Comparison of ENCODE assay signal across 13 cellular contexts in genomic region chr3:58323795-58324674, GRCh38. TPM values are rescaled to one million over a fixed set of nuclear protein-coding genes. Genes with fewer than 3 reads are reported as not detected.
DNase-seq lines count a peak whose midpoint lies in the region; ATAC-seq and TF ChIP-seq lines count a peak whose summit lies in the region.
"Had no signal": no experiment of that assay in that cellular context is flagged by ENCODE, and none has a peak within 500 bp of the region (broad histone marks: within the 10 kb centered on the region; RNA-seq: fewer than 3 reads in every experiment).

No MANE protein-coding gene starts in this region.

- no peaks in the 10 kb centered on the region for H3K9me2 ChIP-seq in MM.1S (replicated peaks; ENCODE audit: insufficient read depth, low read length)

- H3K4me1 Mint-ChIP-seq in activated T-cell treated with anti-CD3 and anti-CD28 coated beads, Interleukin-2, amount 50 U/mL, for 24 hours (ENCODE audit: low read depth): peaks cover 46% of the 10 kb centered on the region
- H3K4me1 Mint-ChIP-seq in activated CD4-positive, alpha-beta memory T cell treated with anti-CD3 and anti-CD28 coated beads, Interleukin-2, amount 10 ng/mL, durations not matched to agents 7 days and 5 days: peaks cover 29% of the 10 kb centered on the region
- peaks cover 38 to 75% of the 10 kb centered on the region in 2 donors for H3K4me1 Mint-ChIP-seq in stimulated activated naive B cell treated with anti-CD40 and anti-IgM and Interleukin-4, amounts not matched to agents 10 μg/mL and 1 μg/mL and 100 μg/mL, for 72 hours

- H3K79me2 ChIP-seq in MM.1S (ENCODE audit: low read length): no peaks in the 10 kb centered on the region

- peaks cover 32% of the 10 kb centered on the region for H3K36me3 Mint-ChIP-seq in activated T-cell treated with anti-CD3 and anti-CD28 coated beads, Interleukin-2, amount 50 U/mL, for 24 hours (ENCODE audit: low read depth)
- H3K36me3 Mint-ChIP-seq in activated CD4-positive, alpha-beta memory T cell treated with anti-CD3 and anti-CD28 coated beads, Interleukin-2, amount 10 ng/mL, durations not matched to agents 7 days and 5 days (ENCODE audit: low read depth): peaks cover 9% of the 10 kb centered on the region
- peaks cover 11 to 13% of the 10 kb centered on the region in 2 donors for H3K36me3 Mint-ChIP-seq in stimulated activated naive B cell treated with anti-CD40 and anti-IgM and Interleukin-4, amounts not matched to agents 10 μg/mL and 1 μg/mL and 100 μg/mL, for 72 hours

- no peak overlapping the region for H3K4me2 ChIP-seq in MM.1S (ENCODE audit: low read depth, low read length)

- POLR2A ChIA-PET in activated CD4-positive, alpha-beta memory T cell treated with anti-CD3 and anti-CD28 coated beads, Interleukin-2, amount 10 ng/mL, durations not matched to agents 7 days and 5 days (lab: Charles Lee): interaction anchor here (1.0 to 2.1 kb wide), 4 partner anchors 8 to 148 kb away, joined by 3 to 9 read pairs (median 3); partner anchors contain the start of genes HTD2 and RPP14

- no peaks in the 10 kb centered on the region for H3K9me3 ChIP-seq in MM.1S (replicated peaks; ENCODE audit: insufficient read depth, low read length)

- no peak for DNase-seq in activated T-cell treated with anti-CD3 and anti-CD28 coated beads, Interleukin-2, amount 50 U/mL, for 24 hours
- DNase-seq in activated T-cell treated with anti-CD3 and anti-CD28 coated beads for 4 hours: no peak
- no peak for DNase-seq in activated CD4-positive, alpha-beta memory T cell treated with anti-CD3 and anti-CD28 coated beads, Interleukin-2, amount 10 ng/mL, durations not matched to agents 7 days and 5 days
- DNase-seq in epithelial cell of esophagus (ENCODE audit: low read depth): peak; percentile 38
- DNase-seq in stimulated activated naive B cell treated with anti-CD40 and anti-IgM and Interleukin-4, amounts not matched to agents 10 μg/mL and 1 μg/mL and 100 μg/mL, for 72 hours: no peak
- DNase-seq in MM.1S: no peak
- DNase-seq in pons (ENCODE audit: low spot score): no peak
- DNase-seq: ACHN; activated CD8-positive, alpha-beta memory T cell treated with anti-CD3 and anti-CD28 coated beads for 24 hours; mesenchymal stem cell; NCI-H2081; trophoblast cell had no signal

- 0 out of 2 replicates have a peak, but pooled peaks cover 2% of the 10 kb centered on the region for H4K20me1 ChIP-seq in MM.1S (ENCODE audit: insufficient read depth, low read length)

- no peaks in the 10 kb centered on the region for H3K27me3 ChIP-seq in MM.1S (replicated peaks; ENCODE audit: insufficient read depth, low read length)

- no peaks in the 10 kb centered on the region for H3K9me3 Mint-ChIP-seq in activated T-cell treated with anti-CD3 and anti-CD28 coated beads, Interleukin-2, amount 50 U/mL, for 24 hours
- no peaks in the 10 kb centered on the region for H3K9me3 Mint-ChIP-seq in activated CD4-positive, alpha-beta memory T cell treated with anti-CD3 and anti-CD28 coated beads, Interleukin-2, amount 10 ng/mL, durations not matched to agents 7 days and 5 days
- no peaks in the 10 kb centered on the region for H3K9me3 Mint-ChIP-seq in stimulated activated naive B cell treated with anti-CD40 and anti-IgM and Interleukin-4, amounts not matched to agents 10 μg/mL and 1 μg/mL and 100 μg/mL, for 72 hours

- H3F3A ChIP-seq in MM.1S (ENCODE audit: insufficient read depth, low read length): no peaks in the 10 kb centered on the region

- H3K36me3 ChIP-seq in MM.1S (replicated peaks; ENCODE audit: insufficient read depth, low read length): no peaks in the 10 kb centered on the region

- no peak overlapping the region for H2AFZ ChIP-seq in MM.1S (ENCODE audit: low read length)

- TF ChIP-seq CTCF in epithelial cell of esophagus (IDR thresholded peaks at IDR 0.05; ENCODE audit: insufficient read depth, low read depth, low read length, missing control alignments) (no peak), MM.1S (IDR thresholded peaks at IDR 0.05; ENCODE audit: low read length) (no peak)

- H3K4me3 ChIP-seq in epithelial cell of esophagus (ENCODE audit: low read length) (no peak overlapping the region), MM.1S (ENCODE audit: low read length) (no peak overlapping the region)

- H3K9ac ChIP-seq in MM.1S (ENCODE audit: low read length): no peak overlapping the region

- CTCF ChIA-PET in activated CD4-positive, alpha-beta memory T cell treated with anti-CD3 and anti-CD28 coated beads, Interleukin-2, amount 10 ng/mL, durations not matched to agents 7 days and 5 days (lab: Charles Lee): interaction anchor here (1.0 to 3.2 kb wide), 3 partner anchors 10 to 92 kb away, joined by 3 to 22 read pairs (median 6); partner anchors contain the start of genes HTD2 and RPP14

- peaks cover 9% of the 10 kb centered on the region for H3K4me1 ChIP-seq in MM.1S (ENCODE audit: low read length)

- peak; percentile 66 to 74 for ATAC-seq in stimulated activated naive B cell treated with anti-CD40 and anti-IgM and Interleukin-4, amounts not matched to agents 10 μg/mL and 1 μg/mL and 100 μg/mL, for 72 hours (replicated peaks)
- no peak for ATAC-seq in GM18870 (IDR thresholded peaks at IDR 0.05; ENCODE audit: unreplicated experiment)

- no peaks in the 10 kb centered on the region for H3K27me3 Mint-ChIP-seq in activated T-cell treated with anti-CD3 and anti-CD28 coated beads, Interleukin-2, amount 50 U/mL, for 24 hours
- no peaks in the 10 kb centered on the region for H3K27me3 Mint-ChIP-seq in activated CD4-positive, alpha-beta memory T cell treated with anti-CD3 and anti-CD28 coated beads, Interleukin-2, amount 10 ng/mL, durations not matched to agents 7 days and 5 days
- H3K27me3 Mint-ChIP-seq in stimulated activated naive B cell treated with anti-CD40 and anti-IgM and Interleukin-4, amounts not matched to agents 10 μg/mL and 1 μg/mL and 100 μg/mL, for 72 hours: no peaks in the 10 kb centered on the region

- H3K27ac Mint-ChIP-seq in activated T-cell treated with anti-CD3 and anti-CD28 coated beads, Interleukin-2, amount 50 U/mL, for 24 hours: peak overlapping the region; percentile 97
- peak overlapping the region; percentile 51 for H3K27ac Mint-ChIP-seq in activated CD4-positive, alpha-beta memory T cell treated with anti-CD3 and anti-CD28 coated beads, Interleukin-2, amount 10 ng/mL, durations not matched to agents 7 days and 5 days
- H3K27ac Mint-ChIP-seq in stimulated activated naive B cell treated with anti-CD40 and anti-IgM and Interleukin-4, amounts not matched to agents 10 μg/mL and 1 μg/mL and 100 μg/mL, for 72 hours: peak overlapping the region; percentile 93

- H3K27ac ChIP-seq in MM.1S (ENCODE audit: low read length): no peak overlapping the region

- peak overlapping the region; percentile 53 for H3K4me3 Mint-ChIP-seq in activated T-cell treated with anti-CD3 and anti-CD28 coated beads, Interleukin-2, amount 50 U/mL, for 24 hours
- no peak overlapping the region for H3K4me3 Mint-ChIP-seq in activated CD4-positive, alpha-beta memory T cell treated with anti-CD3 and anti-CD28 coated beads, Interleukin-2, amount 10 ng/mL, durations not matched to agents 7 days and 5 days
- peak overlapping the region; percentile 50 to 64 for H3K4me3 Mint-ChIP-seq in stimulated activated naive B cell treated with anti-CD40 and anti-IgM and Interleukin-4, amounts not matched to agents 10 μg/mL and 1 μg/mL and 100 μg/mL, for 72 hours

RNA-seq across cellular contexts. Expression of gene PXK, which starts 8.7 kb away (rescaled TPM):
- 10 to 100 TPM; 50.7 to 51.2 TPM for total RNA-seq in activated CD4-positive, alpha-beta memory T cell treated with anti-CD3 and anti-CD28 coated beads, Interleukin-2, amount 10 ng/mL, durations not matched to agents 7 days and 5 days

RNA-seq across cellular contexts. Expression of gene HTD2, which starts 17.7 kb away (rescaled TPM):
- 1 to 10 TPM; 6.3 to 8.5 TPM for total RNA-seq in activated CD4-positive, alpha-beta memory T cell treated with anti-CD3 and anti-CD28 coated beads, Interleukin-2, amount 10 ng/mL, durations not matched to agents 7 days and 5 days

RNA-seq across cellular contexts. Expression of gene RPP14, which starts 18.0 kb away (rescaled TPM):
- 10 to 100 TPM; 10.7 to 11.2 TPM for total RNA-seq in activated CD4-positive, alpha-beta memory T cell treated with anti-CD3 and anti-CD28 coated beads, Interleukin-2, amount 10 ng/mL, durations not matched to agents 7 days and 5 days
